Comparison of ENCODE assay signal across 4 cellular contexts in genomic region chr10:31980471-31980870, GRCh38.
TF ChIP-seq lines count a peak whose summit lies in the region.

No MANE protein-coding gene starts in this region.

TF ChIP-seq in HEK293, 187 proteins besides CTCF, POLR2A, EP300 and RAD21:
- TF ChIP-seq ZNF146 (tag by site-specific recombination; IDR thresholded peaks at IDR 0.05) = peak; percentile 66
- no peak for TF ChIP-seq TCF7L2 (IDR thresholded peaks at IDR 0.05; ENCODE audit: borderline replicate concordance, low read depth, low read length)
- no peak for TF ChIP-seq KLF1 (tag by site-specific recombination; IDR thresholded peaks at IDR 0.05)
- no peak for TF ChIP-seq PRDM6 (tag by site-specific recombination; IDR thresholded peaks at IDR 0.05)

TF ChIP-seq in K562, 482 proteins besides CTCF, POLR2A, EP300 and RAD21:
- peak; percentile 80 for TF ChIP-seq BCOR (IDR thresholded peaks at IDR 0.05)
- TF ChIP-seq ZNF146 (CRISPR knock-in tag; IDR thresholded peaks at IDR 0.05; ENCODE audit: unreplicated experiment) = peak; percentile 99
- peak in 1 of 2 experiments; percentile 62; a peak in 2 of 4 replicates for TF ChIP-seq KDM1A (IDR thresholded peaks at IDR 0.05)
- TF ChIP-seq CBX3 (IDR thresholded peaks at IDR 0.05; ENCODE audit: borderline replicate concordance in 1 of 2, low read length in 2 of 2) = peak in 1 of 2 experiments; percentile 20; a peak in 1 of 3 replicates
- peak; percentile 75 for TF ChIP-seq RBM25 (IDR thresholded peaks at IDR 0.05; ENCODE audit: low read depth, low read length, severe bottlenecking)
- no peak for TF ChIP-seq ZKSCAN8 (CRISPR knock-in tag; IDR thresholded peaks at IDR 0.05)

TF ChIP-seq in H1, 55 proteins besides CTCF, POLR2A, EP300 and RAD21:
- TF ChIP-seq JUN (IDR thresholded peaks at IDR 0.05; ENCODE audit: low read depth, low read length) = no peak
- TF ChIP-seq USF2 (IDR thresholded peaks at IDR 0.05; ENCODE audit: low read length) = no peak
- TF ChIP-seq KDM4A (IDR thresholded peaks at IDR 0.05; ENCODE audit: low read depth, low read length, severe bottlenecking) = no peak
- 0 out of 2 replicates have a peak, but pooled peaks have one; percentile 31 for TF ChIP-seq KDM1A (IDR thresholded peaks at IDR 0.05; ENCODE audit: borderline replicate concordance, low read length)

TF ChIP-seq in SK-N-SH treated with all-trans-retinoic acid at 6 μM for 48 hours, 23 proteins besides CTCF, POLR2A, EP300 and RAD21:
- TF ChIP-seq GLIS3 (CRISPR knock-in tag; IDR thresholded peaks at IDR 0.05) = no peak
- no peak for TF ChIP-seq CREB5 (CRISPR knock-in tag; IDR thresholded peaks at IDR 0.05; ENCODE audit: low read depth)
- no peak for TF ChIP-seq ISL1 (CRISPR knock-in tag; IDR thresholded peaks at IDR 0.05)
- no peak for TF ChIP-seq ZNF70 (CRISPR knock-in tag; IDR thresholded peaks at IDR 0.05)
- TF ChIP-seq CSDC2 (CRISPR knock-in tag; IDR thresholded peaks at IDR 0.05) = no peak
- no peak for TF ChIP-seq ZNF8 (CRISPR knock-in tag; IDR thresholded peaks at IDR 0.05)
- TF ChIP-seq TSHZ2 (CRISPR knock-in tag; IDR thresholded peaks at IDR 0.05) = no peak
- TF ChIP-seq TCF4 (CRISPR knock-in tag; IDR thresholded peaks at IDR 0.05; ENCODE audit: borderline replicate concordance) = no peak
- TF ChIP-seq TOX (CRISPR knock-in tag; IDR thresholded peaks at IDR 0.05; ENCODE audit: borderline replicate concordance) = no peak
- TF ChIP-seq CSRNP3 (CRISPR knock-in tag; IDR thresholded peaks at IDR 0.05) = no peak
- no peak for TF ChIP-seq ZFP3 (CRISPR knock-in tag; IDR thresholded peaks at IDR 0.05)
- no peak for TF ChIP-seq ZNF565 (CRISPR knock-in tag; conservative IDR thresholded peaks at IDR 0.05; ENCODE audit: low read depth)
- no peak for TF ChIP-seq ZFP30 (CRISPR knock-in tag; IDR thresholded peaks at IDR 0.05)
- TF ChIP-seq ZC3H10 (CRISPR knock-in tag; IDR thresholded peaks at IDR 0.05) = no peak
- no peak for TF ChIP-seq ARNTL (CRISPR knock-in tag; IDR thresholded peaks at IDR 0.05; ENCODE audit: borderline replicate concordance, low read depth)
- no peak for TF ChIP-seq ESRRG (CRISPR knock-in tag; IDR thresholded peaks at IDR 0.05)
- TF ChIP-seq RARB (CRISPR knock-in tag; IDR thresholded peaks at IDR 0.05) = no peak
- TF ChIP-seq SNAI2 (CRISPR knock-in tag; IDR thresholded peaks at IDR 0.05) = no peak
- TF ChIP-seq PATZ1 (CRISPR knock-in tag; IDR thresholded peaks at IDR 0.05; ENCODE audit: borderline replicate concordance) = no peak
TF ChIP-seq in SK-N-SH treated with all-trans-retinoic acid at 6 μM for 48 hours: peak in this region for 0.
